22 cellular contexts compared by ENCODE assay signal in genomic region chr3:30004481-30004880, GRCh38.
"Had no signal": no experiment of that assay in that cellular context is flagged by ENCODE, and none has a peak within 500 bp of the region (broad histone marks: within the 10 kb centered on the region; RNA-seq: fewer than 3 reads in every experiment).

No MANE protein-coding gene starts in this region.

- H3K4me1 ChIP-seq: pancreas, upper lobe of left lung had no signal

- H3K4me3 ChIP-seq: ascending aorta, gastroesophageal sphincter, mucosa of descending colon, pancreas, psoas muscle, thoracic aorta, upper lobe of left lung had no signal

- H3K36me3 ChIP-seq: ascending aorta, brain microvascular endothelial cell, gastroesophageal sphincter, pancreas, thoracic aorta, upper lobe of left lung, WERI-Rb-1 had no signal

- H3K27me3 ChIP-seq: ascending aorta, brain microvascular endothelial cell, gastroesophageal sphincter, pancreas, upper lobe of left lung had no signal

- DNase-seq: activated CD4-positive, alpha-beta T cell treated with anti-CD3 and anti-CD28 coated beads, Interleukin-2, amount 10 ng/mL, durations not matched to agents 7 days and 5 days; activated CD4-positive, CD25-positive, alpha-beta regulatory T cell treated with anti-CD3 and anti-CD28 coated beads, Interleukin-2, amount 50 U/mL, for 72 hours; activated CD8-positive, alpha-beta memory T cell treated with anti-CD3 and anti-CD28 coated beads, Interleukin-2, amount 10 ng/mL, durations not matched to agents 7 days and 5 days; activated CD8-positive, alpha-beta T cell treated with anti-CD3 and anti-CD28 coated beads for 36 hours; activated gamma-delta T cell; brain microvascular endothelial cell; caudate nucleus; effector CD4-positive, alpha-beta T cell; head of caudate nucleus; left colon; mucosa of descending colon; nephron progenitor cell; pancreas; psoas muscle; right cardiac atrium; stimulated activated CD4-positive, alpha-beta T cell treated with anti-CD3 and anti-CD28 coated beads, Interleukin-2, amount 100 ng/mL, for 24 hours; T-helper 1 cell; upper lobe of left lung; WERI-Rb-1 had no signal

- H3K9me3 ChIP-seq: gastroesophageal sphincter, mucosa of descending colon, pancreas, psoas muscle, thoracic aorta had no signal

- H3K27ac ChIP-seq: brain microvascular endothelial cell, gastroesophageal sphincter, pancreas, psoas muscle, upper lobe of left lung, WERI-Rb-1 had no signal
